ENCODE assay signal across 9 cellular contexts in the genomic region with DNA sequence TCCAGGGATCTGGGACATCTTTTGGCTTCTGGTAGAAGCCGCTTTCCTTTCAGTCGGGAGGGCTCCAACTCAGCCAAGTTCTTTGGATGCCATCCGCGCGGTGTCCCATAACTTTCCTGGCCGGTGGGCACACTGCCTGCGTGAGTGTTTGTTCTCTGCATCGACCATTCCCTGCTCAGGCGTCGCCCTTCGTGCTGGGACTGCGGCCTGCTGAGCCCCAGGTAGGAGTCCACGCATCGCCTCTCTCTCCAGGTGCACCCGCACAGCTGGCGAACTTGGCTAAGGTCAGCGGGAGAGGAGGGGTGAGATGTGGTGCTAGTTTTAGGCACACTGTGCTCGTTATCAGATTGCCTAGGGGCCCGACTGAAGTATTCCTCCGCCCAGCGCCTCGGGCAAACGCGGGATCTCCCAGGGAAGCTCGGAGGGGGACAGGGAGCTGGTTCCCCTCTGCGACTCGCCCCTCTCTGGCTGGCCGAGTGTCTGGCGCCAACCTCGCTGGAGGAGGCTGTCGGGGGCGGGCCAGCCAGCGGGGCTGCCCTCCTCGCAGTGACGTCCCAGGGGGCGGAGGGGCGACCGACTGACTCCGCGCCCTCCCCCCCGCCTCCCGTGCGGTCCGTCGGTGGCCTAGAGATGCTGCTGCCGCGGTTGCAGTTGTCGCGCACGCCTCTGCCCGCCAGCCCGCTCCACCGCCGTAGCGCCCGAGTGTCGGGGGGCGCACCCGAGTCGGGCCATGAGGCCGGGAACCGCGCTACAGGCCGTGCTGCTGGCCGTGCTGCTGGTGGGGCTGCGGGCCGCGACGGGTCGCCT. TPM values are rescaled to one million over a fixed set of nuclear protein-coding genes. Genes with fewer than 3 reads are reported as not detected.
A peak's percentile ranks its signal among the peaks of the same experiment; 100 is the strongest.
DNase-seq lines count a peak whose midpoint lies in the region; ATAC-seq, FAIRE-seq and TF ChIP-seq lines count a peak whose summit lies in the region.
"Had no signal": no experiment of that assay in that cellular context is flagged by ENCODE, and none has a peak within 500 bp of the region (broad histone marks: within the 10 kb centered on the region; RNA-seq: fewer than 3 reads in every experiment).

LAYN (plus strand) TSS at position 607 of the 807 bp plus-strand sequence; CDS start at position 731, 124 bp downstream.

- WGBS in GM12878 (ENCODE audit: insufficient coverage, insufficient replicate concordance, low lambda C conversion rate, missing lambda C conversion rate), result 25% methylated on average over 49 of the region's 70 CpGs

- in situ Hi-C loops in GM12878 (cut with MboI), result no loop called here

- DNase-seq in GM20000 (ENCODE audit: low spot score) (peak; percentile 48), Peyer's patch (peak; percentile 23 to 64 (median 53)), GM12878 (ENCODE audit: low read depth, low spot score) (no peak), retinal pigment epithelial cell (ENCODE audit: low read depth) (no peak), SIG-M5 (lab: John Stamatoyannopoulos, UW) (no peak), occipital lobe (lab: John Stamatoyannopoulos, UW) (no peak)

- peak within 1 kb of the TSS; percentile 49 to 67 (median 64) for H3K27ac ChIP-seq in Peyer's patch
- no peak within 1 kb of the TSS for H3K27ac ChIP-seq in GM12878 (ENCODE audit: control insufficient read depth, insufficient read depth)

- TF ChIP-seq RAD21 in GM12878 (IDR thresholded peaks at IDR 0.05; ENCODE audit: insufficient read depth, low read depth, low read length), result no peak

- SMC1A ChIA-PET in GM12878 (lab: Charles Lee; ENCODE audit: uncharacterized antibody, unreplicated experiment), result interaction anchor here (0.7 to 1.8 kb wide), 3 partner anchors 14 to 23 kb away, joined by 3 to 4 read pairs (median 3); no protein-coding TSS in a partner anchor

- no TSS peak for BruUV-seq in GM12878 (replicated peaks; lab: Mats Ljungman, UMichigan)

- peaks cover 0 to 17% (median 6%) of the 10 kb centered on the region in 4 donors for H3K4me1 ChIP-seq in Peyer's patch
- peaks cover 3% of the 10 kb centered on the region; the same call in 1 of the 2 replicates for H3K4me1 ChIP-seq in GM12878 (ENCODE audit: control insufficient read depth, insufficient read depth, low read length)
- H3K4me1 ChIP-seq in iPS-15b (ENCODE audit: control insufficient read depth, insufficient read depth, low read length), result peaks cover 11% of the 10 kb centered on the region

- intact Hi-C loops in GM12878 (cut with micrococcal nuclease; ENCODE audit: unreplicated experiment), result no loop called here

- ATAC-seq in GM12878, result peak; percentile 54
- no peak for ATAC-seq in HG02970 (IDR thresholded peaks at IDR 0.05; ENCODE audit: low FRiP score, unreplicated experiment)

- CTCF ChIA-PET in GM12878 (lab: Yijun Ruan, JAX), result no interaction called here

- H3K79me2 ChIP-seq in GM12878 (ENCODE audit: control insufficient read depth, insufficient read depth, low read length), result no peaks in the 10 kb centered on the region

- H3K4me3 ChIP-seq in Peyer's patch (peak within 1 kb of the TSS; percentile 34 to 61 (median 53)), GM12878 (no peak within 1 kb of the TSS), iPS-15b (ENCODE audit: low read depth, low read length) (peak within 1 kb of the TSS; percentile 83), retinal pigment epithelial cell (ENCODE audit: low read length) (peak within 1 kb of the TSS; percentile 71)

- H3K27me3 ChIP-seq in Peyer's patch (no peaks in the 10 kb centered on the region), GM12878 (replicated peaks in 1 of 2; ENCODE audit: control insufficient read depth in 2 of 2, insufficient read depth in 2 of 2, low read length in 1 of 2) (peaks cover 7 to 34% of the 10 kb centered on the region in 2 experiments), iPS-15b (ENCODE audit: control insufficient read depth, insufficient read depth, low read length) (peaks cover 46% of the 10 kb centered on the region)

- H3K4me2 ChIP-seq in GM12878 (ENCODE audit: control insufficient read depth, insufficient read depth), result no peak within 1 kb of the TSS

- TF ChIP-seq POLR2A in Peyer's patch (IDR thresholded peaks at IDR 0.05), result no peak
- no peak for TF ChIP-seq POLR2A in GM12878 (IDR thresholded peaks at IDR 0.05; ENCODE audit: low read depth, low read length)

- no peak within 1 kb of the TSS for H3K9ac ChIP-seq in GM12878 (ENCODE audit: control insufficient read depth, insufficient read depth, low read length)
- H3K9ac ChIP-seq in iPS-15b (ENCODE audit: low read depth, low read length), result no peak within 1 kb of the TSS

- no peak within 1 kb of the TSS; the same call in none of the 2 replicates for H2AFZ ChIP-seq in GM12878 (ENCODE audit: control insufficient read depth, low read depth, low read length)

- no peak for FAIRE-seq in GM12878 (lab: Jason Lieb, UNC)

- TF ChIP-seq CTCF in GM20000 (IDR thresholded peaks at IDR 0.05; ENCODE audit: extremely low read depth, missing control alignments) (no peak), Peyer's patch (IDR thresholded peaks at IDR 0.05) (no peak), GM12878 (IDR thresholded peaks at IDR 0.05 in 2 of 3, conservative IDR thresholded peaks at IDR 0.05 in 1 of 3; ENCODE audit: control insufficient read depth in 2 of 3, extremely low read depth in 1 of 3, insufficient read depth in 1 of 3, low read depth in 3 of 3, low read length in 3 of 3) (no peak), retinal pigment epithelial cell (conservative IDR thresholded peaks at IDR 0.05; ENCODE audit: low read depth, low read length) (no peak)

- no peak for TF ChIP-seq EP300 in GM12878 (IDR thresholded peaks at IDR 0.05; ENCODE audit: borderline replicate concordance in 1 of 2, control insufficient read depth in 1 of 2, low read depth in 2 of 2, low read length in 2 of 2)

- no peaks in the 10 kb centered on the region for H3K36me3 ChIP-seq in Peyer's patch
- H3K36me3 ChIP-seq in GM12878 (ENCODE audit: control insufficient read depth in 2 of 2, insufficient read depth in 2 of 2, low read length in 1 of 2), result no peaks in the 10 kb centered on the region
- H3K36me3 ChIP-seq in iPS-15b (ENCODE audit: control insufficient read depth, insufficient read depth, low read length), result no peaks in the 10 kb centered on the region

- RAD21 ChIA-PET in GM12878 (lab: Charles Lee; ENCODE audit: unreplicated experiment), result no interaction called here

- H4K20me1 ChIP-seq in GM12878 (ENCODE audit: control insufficient read depth, insufficient read depth), result no peaks in the 10 kb centered on the region; the same call in 1 of the 2 replicates

- POLR2A ChIA-PET in GM12878 (lab: Charles Lee), result no interaction called here

- H3K9me3 ChIP-seq in Peyer's patch (no peaks in the 10 kb centered on the region), GM12878 (replicated peaks; ENCODE audit: control insufficient read depth, insufficient read depth, low read length) (no peaks in the 10 kb centered on the region; the same call in 2 of the 3 replicates), iPS-15b (ENCODE audit: control insufficient read depth, insufficient read depth, low read length) (peaks cover 4% of the 10 kb centered on the region)

TF ChIP-seq in GM12878, 131 proteins besides CTCF, POLR2A, EP300 and RAD21:
- TF ChIP-seq BHLHE40 (IDR thresholded peaks at IDR 0.05; ENCODE audit: borderline replicate concordance in 1 of 2, low read depth in 2 of 2, low read length in 1 of 2) (peak in 1 of 2 experiments; percentile 35; a peak in 1 of 4 replicates), JUND (IDR thresholded peaks at IDR 0.05; ENCODE audit: low read depth, low read length) (no peak)

RNA-seq across cellular contexts. Expression of gene LAYN, which starts in this region (rescaled TPM):
- 10 to 100 TPM in 1 of 4 donors, 1 to 10 TPM in 3; 2.1 to 18.2 (median 4.2) TPM for total RNA-seq in Peyer's patch
- 3.2 and 3.7 TPM in 2 replicates for total RNA-seq in GM12878 (2013; cell fraction: nucleolus; rRNA removed)
- total RNA-seq in GM12878 (2014; rRNA removed), result not detected in 2 replicates
- not detected in 2 replicates for total RNA-seq in GM12878 (2014; rRNA removed; fragmentation: Illumina TruSeq; extraction: Trizol)
- total RNA-seq in GM12878 (2021), result 0.11 TPM in 1 of 2 replicates, not detected in the other
- 0.47 TPM for polyA plus RNA-seq in GM12878 (2011; ENCODE audit: low read depth)
- polyA plus RNA-seq in GM12878 (2011; rRNA removed), result 0.14 TPM in 1 of 2 replicates, not detected in the other
- 0.01 TPM in 1 of 2 replicates, not detected in the other for polyA plus RNA-seq in GM12878 (2011; cell fraction: cytosol; rRNA removed)
- polyA plus RNA-seq in GM12878 (2011; cell fraction: nucleus; rRNA removed), result 0.13 TPM in 1 of 2 replicates, not detected in the other
- polyA plus RNA-seq in GM12878 (2012), result 0.17 TPM in 1 of 2 replicates, not detected in the other
- 0.10 TPM in 1 of 2 replicates, not detected in the other for polyA plus RNA-seq in GM12878 (2014; fragmentation: Illumina TruSeq; extraction: Trizol)
- polyA plus RNA-seq in GM12878 (2014; fragmentation: Nextera tagmentation; extraction: Ambion mirVana), result not detected
- polyA plus RNA-seq in GM12878 (2014; rRNA removed), result not detected in 2 replicates
- polyA plus RNA-seq in GM12878 (2016; fragmentation: Nextera tagmentation; extraction: Ambion mirVana), result under 1 TPM in 1 of 2 experiments, not detected in 1; 0.06 TPM
- polyA minus RNA-seq in GM12878 (2011; rRNA and poly(A)+ RNA removed), result not detected in 2 replicates
- polyA minus RNA-seq in GM12878 (2011; cell fraction: cytosol; rRNA and poly(A)+ RNA removed), result not detected in 2 replicates
- polyA minus RNA-seq in GM12878 (2011; cell fraction: nucleus; rRNA and poly(A)+ RNA removed), result not detected in 2 replicates
- total RNA-seq in occipital lobe, result 4.4 TPM
- total RNA-seq: SK-MEL-5 had no signal

Comparison
In these comparisons a context has a peak if more than half of its experiments do, and no peak if none do; other contexts are left out.
1. DNase-seq: peak in GM20000 (single experiment) and Peyer's patch (3 of 3); none in GM12878 (single experiment), retinal pigment epithelial cell (single experiment), SIG-M5 (single experiment) and occipital lobe (single experiment).